In genomic region chr19:18029617-18030338, GRCh38 we compare ENCODE assay signal across 1 cellular context.
TF ChIP-seq lines count a peak whose summit lies in the region.

No MANE protein-coding gene starts in this region.

TF ChIP-seq in HepG2, 621 proteins besides CTCF, POLR2A, EP300 and RAD21 (continued from another document and continues in another):
- TF ChIP-seq AKNA (CRISPR knock-in tag; IDR thresholded peaks at IDR 0.05; ENCODE audit: borderline replicate concordance), result no peak
- TF ChIP-seq NKX3-1 (CRISPR knock-in tag; IDR thresholded peaks at IDR 0.05), result no peak
- TF ChIP-seq, protein P1, sequence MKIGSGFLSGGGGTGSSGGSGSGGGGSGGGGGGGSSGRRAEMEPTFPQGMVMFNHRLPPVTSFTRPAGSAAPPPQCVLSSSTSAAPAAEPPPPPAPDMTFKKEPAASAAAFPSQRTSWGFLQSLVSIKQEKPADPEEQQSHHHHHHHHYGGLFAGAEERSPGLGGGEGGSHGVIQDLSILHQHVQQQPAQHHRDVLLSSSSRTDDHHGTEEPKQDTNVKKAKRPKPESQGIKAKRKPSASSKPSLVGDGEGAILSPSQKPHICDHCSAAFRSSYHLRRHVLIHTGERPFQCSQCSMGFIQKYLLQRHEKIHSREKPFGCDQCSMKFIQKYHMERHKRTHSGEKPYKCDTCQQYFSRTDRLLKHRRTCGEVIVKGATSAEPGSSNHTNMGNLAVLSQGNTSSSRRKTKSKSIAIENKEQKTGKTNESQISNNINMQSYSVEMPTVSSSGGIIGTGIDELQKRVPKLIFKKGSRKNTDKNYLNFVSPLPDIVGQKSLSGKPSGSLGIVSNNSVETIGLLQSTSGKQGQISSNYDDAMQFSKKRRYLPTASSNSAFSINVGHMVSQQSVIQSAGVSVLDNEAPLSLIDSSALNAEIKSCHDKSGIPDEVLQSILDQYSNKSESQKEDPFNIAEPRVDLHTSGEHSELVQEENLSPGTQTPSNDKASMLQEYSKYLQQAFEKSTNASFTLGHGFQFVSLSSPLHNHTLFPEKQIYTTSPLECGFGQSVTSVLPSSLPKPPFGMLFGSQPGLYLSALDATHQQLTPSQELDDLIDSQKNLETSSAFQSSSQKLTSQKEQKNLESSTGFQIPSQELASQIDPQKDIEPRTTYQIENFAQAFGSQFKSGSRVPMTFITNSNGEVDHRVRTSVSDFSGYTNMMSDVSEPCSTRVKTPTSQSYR (CRISPR knock-in tag; IDR thresholded peaks at IDR 0.05; ENCODE audit: borderline replicate concordance), result no peak
- TF ChIP-seq, protein P2, sequence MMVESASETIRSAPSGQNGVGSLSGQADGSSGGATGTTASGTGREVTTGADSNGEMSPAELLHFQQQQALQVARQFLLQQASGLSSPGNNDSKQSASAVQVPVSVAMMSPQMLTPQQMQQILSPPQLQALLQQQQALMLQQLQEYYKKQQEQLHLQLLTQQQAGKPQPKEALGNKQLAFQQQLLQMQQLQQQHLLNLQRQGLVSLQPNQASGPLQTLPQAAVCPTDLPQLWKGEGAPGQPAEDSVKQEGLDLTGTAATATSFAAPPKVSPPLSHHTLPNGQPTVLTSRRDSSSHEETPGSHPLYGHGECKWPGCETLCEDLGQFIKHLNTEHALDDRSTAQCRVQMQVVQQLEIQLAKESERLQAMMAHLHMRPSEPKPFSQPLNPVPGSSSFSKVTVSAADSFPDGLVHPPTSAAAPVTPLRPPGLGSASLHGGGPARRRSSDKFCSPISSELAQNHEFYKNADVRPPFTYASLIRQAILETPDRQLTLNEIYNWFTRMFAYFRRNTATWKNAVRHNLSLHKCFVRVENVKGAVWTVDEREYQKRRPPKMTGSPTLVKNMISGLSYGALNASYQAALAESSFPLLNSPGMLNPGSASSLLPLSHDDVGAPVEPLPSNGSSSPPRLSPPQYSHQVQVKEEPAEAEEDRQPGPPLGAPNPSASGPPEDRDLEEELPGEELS (CRISPR knock-in tag; IDR thresholded peaks at IDR 0.05), result peak; percentile 83
- no peak for TF ChIP-seq HNRNPUL1 (IDR thresholded peaks at IDR 0.05; ENCODE audit: low read depth, low read length)
- peak; percentile 98 for TF ChIP-seq ZKSCAN8 (CRISPR knock-in tag; IDR thresholded peaks at IDR 0.05; ENCODE audit: borderline replicate concordance)
- TF ChIP-seq YY1 (IDR thresholded peaks at IDR 0.05; ENCODE audit: insufficient read depth, insufficient replicate concordance, low read depth, low read length), result no peak
- TF ChIP-seq, protein P3, sequence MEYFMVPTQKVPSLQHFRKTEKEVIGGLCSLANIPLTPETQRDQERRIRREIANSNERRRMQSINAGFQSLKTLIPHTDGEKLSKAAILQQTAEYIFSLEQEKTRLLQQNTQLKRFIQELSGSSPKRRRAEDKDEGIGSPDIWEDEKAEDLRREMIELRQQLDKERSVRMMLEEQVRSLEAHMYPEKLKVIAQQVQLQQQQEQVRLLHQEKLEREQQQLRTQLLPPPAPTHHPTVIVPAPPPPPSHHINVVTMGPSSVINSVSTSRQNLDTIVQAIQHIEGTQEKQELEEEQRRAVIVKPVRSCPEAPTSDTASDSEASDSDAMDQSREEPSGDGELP (IDR thresholded peaks at IDR 0.05; ENCODE audit: borderline replicate concordance, low read depth), result peak; percentile 89
- peak; percentile 97 for TF ChIP-seq FOSL2 (CRISPR knock-in tag; IDR thresholded peaks at IDR 0.05)
- peak; percentile 12; the same call in 1 of the 2 replicates for TF ChIP-seq RXRB (CRISPR knock-in tag; IDR thresholded peaks at IDR 0.05; ENCODE audit: borderline replicate concordance)
- no peak for TF ChIP-seq MBNL3 (CRISPR knock-in tag; conservative IDR thresholded peaks at IDR 0.05)
- TF ChIP-seq ZNF749 (CRISPR knock-in tag; IDR thresholded peaks at IDR 0.05; ENCODE audit: borderline replicate concordance), result no peak
- TF ChIP-seq, protein P4, sequence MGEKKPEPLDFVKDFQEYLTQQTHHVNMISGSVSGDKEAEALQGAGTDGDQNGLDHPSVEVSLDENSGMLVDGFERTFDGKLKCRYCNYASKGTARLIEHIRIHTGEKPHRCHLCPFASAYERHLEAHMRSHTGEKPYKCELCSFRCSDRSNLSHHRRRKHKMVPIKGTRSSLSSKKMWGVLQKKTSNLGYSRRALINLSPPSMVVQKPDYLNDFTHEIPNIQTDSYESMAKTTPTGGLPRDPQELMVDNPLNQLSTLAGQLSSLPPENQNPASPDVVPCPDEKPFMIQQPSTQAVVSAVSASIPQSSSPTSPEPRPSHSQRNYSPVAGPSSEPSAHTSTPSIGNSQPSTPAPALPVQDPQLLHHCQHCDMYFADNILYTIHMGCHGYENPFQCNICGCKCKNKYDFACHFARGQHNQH (CRISPR knock-in tag; IDR thresholded peaks at IDR 0.05), result 0 out of 2 replicates have a peak, but pooled peaks have one; percentile 47
- TF ChIP-seq HMG20A (CRISPR knock-in tag; IDR thresholded peaks at IDR 0.05; ENCODE audit: borderline replicate concordance), result peak; percentile 43; the same call in 1 of the 2 replicates
- TF ChIP-seq ZNF292 (CRISPR knock-in tag; IDR thresholded peaks at IDR 0.05; ENCODE audit: borderline replicate concordance, low read depth), result 0 out of 2 replicates have a peak, but pooled peaks have one; percentile 20
- TF ChIP-seq MTA1 (CRISPR knock-in tag; IDR thresholded peaks at IDR 0.05; ENCODE audit: borderline replicate concordance), result no peak
- no peak for TF ChIP-seq FOXM1 (CRISPR knock-in tag; IDR thresholded peaks at IDR 0.05)
- TF ChIP-seq, protein P5, sequence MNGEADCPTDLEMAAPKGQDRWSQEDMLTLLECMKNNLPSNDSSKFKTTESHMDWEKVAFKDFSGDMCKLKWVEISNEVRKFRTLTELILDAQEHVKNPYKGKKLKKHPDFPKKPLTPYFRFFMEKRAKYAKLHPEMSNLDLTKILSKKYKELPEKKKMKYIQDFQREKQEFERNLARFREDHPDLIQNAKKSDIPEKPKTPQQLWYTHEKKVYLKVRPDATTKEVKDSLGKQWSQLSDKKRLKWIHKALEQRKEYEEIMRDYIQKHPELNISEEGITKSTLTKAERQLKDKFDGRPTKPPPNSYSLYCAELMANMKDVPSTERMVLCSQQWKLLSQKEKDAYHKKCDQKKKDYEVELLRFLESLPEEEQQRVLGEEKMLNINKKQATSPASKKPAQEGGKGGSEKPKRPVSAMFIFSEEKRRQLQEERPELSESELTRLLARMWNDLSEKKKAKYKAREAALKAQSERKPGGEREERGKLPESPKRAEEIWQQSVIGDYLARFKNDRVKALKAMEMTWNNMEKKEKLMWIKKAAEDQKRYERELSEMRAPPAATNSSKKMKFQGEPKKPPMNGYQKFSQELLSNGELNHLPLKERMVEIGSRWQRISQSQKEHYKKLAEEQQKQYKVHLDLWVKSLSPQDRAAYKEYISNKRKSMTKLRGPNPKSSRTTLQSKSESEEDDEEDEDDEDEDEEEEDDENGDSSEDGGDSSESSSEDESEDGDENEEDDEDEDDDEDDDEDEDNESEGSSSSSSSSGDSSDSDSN (CRISPR knock-in tag; IDR thresholded peaks at IDR 0.05), result peak; percentile 35; the same call in 1 of the 2 replicates
- no peak for TF ChIP-seq SOX6 (IDR thresholded peaks at IDR 0.05)
- peak; percentile 53 for TF ChIP-seq SOX6 (CRISPR knock-in tag; IDR thresholded peaks at IDR 0.05)
- TF ChIP-seq ZNF253 (CRISPR knock-in tag; IDR thresholded peaks at IDR 0.05; ENCODE audit: borderline replicate concordance), result no peak
- peak; percentile 86 for TF ChIP-seq FOXA3 (CRISPR knock-in tag; IDR thresholded peaks at IDR 0.05)
- peak; percentile 77; the same call in 1 of the 2 replicates for TF ChIP-seq RXRA (CRISPR knock-in tag; IDR thresholded peaks at IDR 0.05)
- peak; percentile 76 for TF ChIP-seq SALL1 (CRISPR knock-in tag; IDR thresholded peaks at IDR 0.05)
- 0 out of 2 replicates have a peak, but pooled peaks have one; percentile 32 for TF ChIP-seq ZNF670 (CRISPR knock-in tag; IDR thresholded peaks at IDR 0.05; ENCODE audit: borderline replicate concordance)
- peak; percentile 93 for TF ChIP-seq TBX2 (CRISPR knock-in tag; IDR thresholded peaks at IDR 0.05; ENCODE audit: borderline replicate concordance)
- no peak for TF ChIP-seq KMT2A (CRISPR knock-in tag; IDR thresholded peaks at IDR 0.05)
- no peak for TF ChIP-seq SETDB1 (CRISPR knock-in tag; IDR thresholded peaks at IDR 0.05; ENCODE audit: borderline replicate concordance)
- TF ChIP-seq ZNF629 (CRISPR knock-in tag; conservative IDR thresholded peaks at IDR 0.05), result peak; percentile 77
- peak; percentile 22; the same call in 1 of the 2 replicates for TF ChIP-seq FOXJ3 (CRISPR knock-in tag; IDR thresholded peaks at IDR 0.05; ENCODE audit: borderline replicate concordance)
- TF ChIP-seq SP140L (CRISPR knock-in tag; IDR thresholded peaks at IDR 0.05; ENCODE audit: borderline replicate concordance), result no peak
- TF ChIP-seq PHF21A (CRISPR knock-in tag; IDR thresholded peaks at IDR 0.05), result peak; percentile 18; the same call in 1 of the 2 replicates
- TF ChIP-seq, protein P6, sequence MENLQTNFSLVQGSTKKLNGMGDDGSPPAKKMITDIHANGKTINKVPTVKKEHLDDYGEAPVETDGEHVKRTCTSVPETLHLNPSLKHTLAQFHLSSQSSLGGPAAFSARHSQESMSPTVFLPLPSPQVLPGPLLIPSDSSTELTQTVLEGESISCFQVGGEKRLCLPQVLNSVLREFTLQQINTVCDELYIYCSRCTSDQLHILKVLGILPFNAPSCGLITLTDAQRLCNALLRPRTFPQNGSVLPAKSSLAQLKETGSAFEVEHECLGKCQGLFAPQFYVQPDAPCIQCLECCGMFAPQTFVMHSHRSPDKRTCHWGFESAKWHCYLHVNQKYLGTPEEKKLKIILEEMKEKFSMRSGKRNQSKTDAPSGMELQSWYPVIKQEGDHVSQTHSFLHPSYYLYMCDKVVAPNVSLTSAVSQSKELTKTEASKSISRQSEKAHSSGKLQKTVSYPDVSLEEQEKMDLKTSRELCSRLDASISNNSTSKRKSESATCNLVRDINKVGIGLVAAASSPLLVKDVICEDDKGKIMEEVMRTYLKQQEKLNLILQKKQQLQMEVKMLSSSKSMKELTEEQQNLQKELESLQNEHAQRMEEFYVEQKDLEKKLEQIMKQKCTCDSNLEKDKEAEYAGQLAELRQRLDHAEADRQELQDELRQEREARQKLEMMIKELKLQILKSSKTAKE (CRISPR knock-in tag; IDR thresholded peaks at IDR 0.05; ENCODE audit: borderline replicate concordance), result peak; percentile 16; the same call in 1 of the 2 replicates
- no peak for TF ChIP-seq IRX3 (CRISPR knock-in tag; IDR thresholded peaks at IDR 0.05; ENCODE audit: borderline replicate concordance, low read depth)
- peak; percentile 44; the same call in 1 of the 2 replicates for TF ChIP-seq KDM2A (CRISPR knock-in tag; IDR thresholded peaks at IDR 0.05; ENCODE audit: borderline replicate concordance, low read depth)
- TF ChIP-seq ZNF563 (CRISPR knock-in tag; IDR thresholded peaks at IDR 0.05), result no peak
- peak; percentile 57 for TF ChIP-seq ZNF350 (CRISPR knock-in tag; IDR thresholded peaks at IDR 0.05; ENCODE audit: borderline replicate concordance, low read depth)
- TF ChIP-seq ZNF768 (CRISPR knock-in tag; IDR thresholded peaks at IDR 0.05), result peak; percentile 93
- peak; percentile 97 for TF ChIP-seq ZBED4 (CRISPR knock-in tag; IDR thresholded peaks at IDR 0.05; ENCODE audit: borderline replicate concordance)
- peak; percentile 37 for TF ChIP-seq CREM (IDR thresholded peaks at IDR 0.05)
- TF ChIP-seq CREM (CRISPR knock-in tag; IDR thresholded peaks at IDR 0.05), result no peak
- peak; percentile 48; the same call in 1 of the 2 replicates for TF ChIP-seq KDM1A (CRISPR knock-in tag; IDR thresholded peaks at IDR 0.05)
- peak; percentile 61; the same call in 1 of the 2 replicates for TF ChIP-seq TGIF2 (CRISPR knock-in tag; IDR thresholded peaks at IDR 0.05)
